In the genomic region with DNA sequence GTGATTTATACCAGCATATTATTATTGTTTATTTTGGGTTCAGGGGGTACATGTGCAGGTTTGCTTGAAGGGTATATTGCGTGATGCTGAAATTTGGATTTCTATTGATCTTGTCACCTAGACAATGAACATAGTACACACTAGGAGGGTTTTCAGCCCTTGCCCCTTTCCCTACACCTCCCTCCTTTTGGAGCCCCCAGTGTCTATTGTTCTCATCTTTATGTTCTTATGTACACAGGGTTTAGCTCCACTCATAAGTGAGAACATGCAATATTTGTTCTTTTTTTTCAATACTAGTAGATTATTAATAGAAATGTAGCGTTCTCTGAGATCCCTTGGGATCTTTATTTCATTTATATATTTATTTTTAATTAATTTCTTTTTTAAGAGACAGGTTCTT, we compare ENCODE assay signal across 23 cellular contexts.
"Had no signal": no experiment of that assay in that cellular context is flagged by ENCODE, and none has a peak within 500 bp of the region (broad histone marks: within the 10 kb centered on the region; RNA-seq: fewer than 3 reads in every experiment).

No MANE protein-coding gene starts in this region.

- FAIRE-seq: colon, endothelial cell of umbilical vein, islet of Langerhans, keratinocyte had no signal

- H3K27me3 Mint-ChIP-seq: naive B cell had no signal

- ATAC-seq: foreskin keratinocyte, gastroesophageal sphincter, heart left ventricle, left cardiac atrium, left lung, left ventricle myocardium superior, lower lobe of right lung, mucosa of descending colon had no signal

- H3K79me2 ChIP-seq: hepatocyte had no signal

- H3K4me2 ChIP-seq: hepatocyte had no signal

- H3K27ac Mint-ChIP-seq: mesothelial cell of epicardium had no signal

- H3K9me3 ChIP-seq: esophagus muscularis mucosa, gastroesophageal sphincter, left lung, lower lobe of right lung, mucosa of descending colon had no signal

- H3K27me3 ChIP-seq: dorsolateral prefrontal cortex, esophagus muscularis mucosa, foreskin keratinocyte, gastroesophageal sphincter, heart left ventricle, hepatocyte, left lung had no signal

- H3K4me3 ChIP-seq: coronary artery, dorsolateral prefrontal cortex, esophagus muscularis mucosa, gastroesophageal sphincter, heart left ventricle, hepatocyte, left lung, lower lobe of right lung, mucosa of descending colon had no signal

- DNase-seq: dermis blood vessel endothelial cell; dorsolateral prefrontal cortex; effector CD4-positive, alpha-beta T cell; effector memory CD4-positive, alpha-beta T cell; foreskin keratinocyte; heart left ventricle; hypothalamus; left cardiac atrium; left lung; left ventricle myocardium superior; lower lobe of right lung; mesenchymal stem cell; mucosa of descending colon; naive B cell had no signal

- H3K4me3 Mint-ChIP-seq: mesothelial cell of epicardium, naive B cell had no signal

- H3K27ac ChIP-seq: coronary artery, dorsolateral prefrontal cortex, esophagus muscularis mucosa, foreskin keratinocyte, gastroesophageal sphincter, heart left ventricle, hepatocyte, left lung, lower lobe of right lung had no signal

- H3K4me1 ChIP-seq: esophagus muscularis mucosa, foreskin keratinocyte, gastroesophageal sphincter, heart left ventricle, left lung, lower lobe of right lung had no signal

- H2AFZ ChIP-seq: hepatocyte had no signal
